ENCODE assay signal across 34 cellular contexts in the genomic region with DNA sequence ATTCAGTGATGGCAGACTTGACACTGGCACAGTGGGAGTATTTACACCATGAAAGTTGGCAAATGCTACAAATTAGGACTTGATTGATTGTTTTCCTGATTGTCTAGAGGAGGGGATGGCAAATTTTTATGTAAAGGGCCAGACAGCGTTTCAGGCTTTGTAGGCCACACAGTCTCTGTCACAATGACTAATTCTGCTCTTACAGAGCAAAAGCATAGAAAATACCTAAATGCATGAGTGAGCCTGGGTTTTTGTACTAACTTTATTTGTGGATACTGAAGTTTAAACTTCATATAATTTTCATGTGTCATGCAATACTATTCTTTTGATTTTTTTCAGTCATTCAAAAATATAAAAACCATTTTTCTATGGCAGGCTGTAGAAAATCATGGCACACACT. TPM values are rescaled to one million over a fixed set of nuclear protein-coding genes. Genes with fewer than 3 reads are reported as not detected.
"Had no signal": no experiment of that assay in that cellular context is flagged by ENCODE, and none has a peak within 500 bp of the region (broad histone marks: within the 10 kb centered on the region; RNA-seq: fewer than 3 reads in every experiment).

No MANE protein-coding gene starts in this region.

- H3K4me1 Mint-ChIP-seq: activated CD4-positive, alpha-beta T cell treated with anti-CD3 and anti-CD28 coated beads for 36 hours; activated CD4-positive, alpha-beta T cell treated with anti-CD3 and anti-CD28 coated beads, Interleukin-2, amount 10 ng/mL, durations not matched to agents 7 days and 5 days; T-cell had no signal

- H3K27ac ChIP-seq: breast epithelium, Peyer's patch, RWPE1 had no signal

- H3K36me3 Mint-ChIP-seq: T-cell had no signal

- H3K27ac Mint-ChIP-seq: activated CD4-positive, alpha-beta T cell treated with anti-CD3 and anti-CD28 coated beads for 36 hours; activated CD4-positive, alpha-beta T cell treated with anti-CD3 and anti-CD28 coated beads, Interleukin-2, amount 10 ng/mL, durations not matched to agents 7 days and 5 days; activated CD8-positive, alpha-beta T cell treated with anti-CD3 and anti-CD28 coated beads, Interleukin-2, amount 10 ng/mL, durations not matched to agents 7 days and 5 days; activated naive CD4-positive, alpha-beta T cell treated with anti-CD3 and anti-CD28 coated beads for 36 hours; activated naive CD4-positive, alpha-beta T cell treated with anti-CD3 and anti-CD28 coated beads, Interleukin-2, amount 50 U/mL, for 72 hours; activated T-cell treated with anti-CD3 and anti-CD28 coated beads, Interleukin-2, amount 50 U/mL, for 24 hours; T-cell; T-helper 17 cell; WTC11 had no signal

- H3K4me1 ChIP-seq: breast epithelium, Peyer's patch had no signal

- H3K36me3 ChIP-seq: breast epithelium, Peyer's patch had no signal

- H3K4me3 Mint-ChIP-seq: activated CD4-positive, alpha-beta T cell treated with anti-CD3 and anti-CD28 coated beads for 36 hours; activated CD4-positive, alpha-beta T cell treated with anti-CD3 and anti-CD28 coated beads, Interleukin-2, amount 10 ng/mL, durations not matched to agents 7 days and 5 days; activated CD8-positive, alpha-beta T cell treated with anti-CD3 and anti-CD28 coated beads, Interleukin-2, amount 10 ng/mL, durations not matched to agents 7 days and 5 days; activated naive CD4-positive, alpha-beta T cell treated with anti-CD3 and anti-CD28 coated beads for 36 hours; activated T-cell treated with anti-CD3 and anti-CD28 coated beads, Interleukin-2, amount 50 U/mL, for 24 hours; T-cell; T-helper 17 cell; WTC11 had no signal

- H3K9me3 ChIP-seq: breast epithelium, Peyer's patch had no signal

- H3K4me3 ChIP-seq: breast epithelium, Peyer's patch had no signal

- DNase-seq: activated CD4-positive, alpha-beta T cell treated with anti-CD3 and anti-CD28 coated beads for 36 hours; activated CD4-positive, alpha-beta T cell treated with anti-CD3 and anti-CD28 coated beads, Interleukin-2, amount 10 ng/mL, durations not matched to agents 7 days and 5 days; activated CD4-positive, alpha-beta T cell treated with anti-CD3 and anti-CD28 coated beads, Interleukin-2, amount 50 U/mL, for 48 hours; activated CD8-positive, alpha-beta T cell treated with anti-CD3 and anti-CD28 coated beads, Interleukin-2, amount 10 ng/mL, durations not matched to agents 7 days and 5 days; activated gamma-delta T cell treated with Interleukin-2 at 50 U/mL for 16 hours; activated naive CD4-positive, alpha-beta T cell treated with anti-CD3 and anti-CD28 coated beads for 36 hours; activated T-cell treated with anti-CD3 and anti-CD28 coated beads, Interleukin-2, amount 50 U/mL, for 24 hours; amniotic stem cell; aorta; Kasumi-1; KG1; MM.1S; NCI-H1092 treated with DMSO at 0.1 percent for 48 hours; NCI-H1417; NCI-H146; NCI-H187 treated with DMSO at 0.1 percent for 48 hours; NCI-H345; NCI-H524 treated with DMSO at 0.1 percent for 48 hours; NK-92 treated with Interleukin-12 subunit alpha and Interleukin-12 subunit beta, amount 100 ng/mL, for 24 hours; PC-3; Peyer's patch; SIG-M5; T-cell; T-helper 17 cell; T-helper 9 cell had no signal

- H3K27me3 ChIP-seq: breast epithelium, Peyer's patch had no signal

- ATAC-seq: activated CD4-positive, alpha-beta T cell treated with anti-CD3 and anti-CD28 coated beads for 36 hours; activated CD4-positive, CD25-positive, alpha-beta regulatory T cell treated with anti-CD3 and anti-CD28 coated beads, Interleukin-2, amount 50 U/mL, for 24 hours; activated CD8-positive, alpha-beta T cell treated with anti-CD3 and anti-CD28 coated beads, Interleukin-2, amount 10 ng/mL, durations not matched to agents 7 days and 5 days; activated naive CD4-positive, alpha-beta T cell treated with anti-CD3 and anti-CD28 coated beads, Interleukin-2, amount 50 U/mL, for 72 hours; PC-3; SK-N-SH treated with all-trans-retinoic acid at 6 μM for 48 hours; T-cell; T-helper 17 cell; WTC11 had no signal

- H3K9me3 Mint-ChIP-seq: activated CD4-positive, alpha-beta T cell treated with anti-CD3 and anti-CD28 coated beads, Interleukin-2, amount 10 ng/mL, durations not matched to agents 7 days and 5 days; activated naive CD4-positive, alpha-beta T cell treated with anti-CD3 and anti-CD28 coated beads for 36 hours; activated T-cell treated with anti-CD3 and anti-CD28 coated beads, Interleukin-2, amount 50 U/mL, for 24 hours had no signal

RNA-seq across cellular contexts. Expression of gene ARMS2, which starts 9.0 kb away (rescaled TPM):
- total RNA-seq: activated CD4-positive, alpha-beta T cell treated with anti-CD3 and anti-CD28 coated beads for 36 hours; activated CD4-positive, alpha-beta T cell treated with anti-CD3 and anti-CD28 coated beads, Interleukin-2, amount 10 ng/mL, durations not matched to agents 7 days and 5 days; activated CD8-positive, alpha-beta T cell treated with anti-CD3 and anti-CD28 coated beads, Interleukin-2, amount 10 ng/mL, durations not matched to agents 7 days and 5 days; activated naive CD4-positive, alpha-beta T cell treated with anti-CD3 and anti-CD28 coated beads for 36 hours; aorta; breast epithelium; NCI-H460; PC-3; Peyer's patch; Right ventricle myocardium inferior; SK-MEL-5; T-cell; T-helper 17 cell; WTC11 had no signal
- polyA plus RNA-seq: aorta had no signal

RNA-seq across cellular contexts. Expression of gene HTRA1, which starts 15.9 kb away (rescaled TPM):
- total RNA-seq: activated CD4-positive, alpha-beta T cell treated with anti-CD3 and anti-CD28 coated beads for 36 hours; activated CD4-positive, alpha-beta T cell treated with anti-CD3 and anti-CD28 coated beads, Interleukin-2, amount 10 ng/mL, durations not matched to agents 7 days and 5 days; activated CD8-positive, alpha-beta T cell treated with anti-CD3 and anti-CD28 coated beads, Interleukin-2, amount 10 ng/mL, durations not matched to agents 7 days and 5 days; activated naive CD4-positive, alpha-beta T cell treated with anti-CD3 and anti-CD28 coated beads for 36 hours; activated naive CD4-positive, alpha-beta T cell treated with anti-CD3 and anti-CD28 coated beads, Interleukin-2, amount 50 U/mL, for 72 hours had no signal
